1 cellular context compared by ENCODE assay signal in the genomic region with DNA sequence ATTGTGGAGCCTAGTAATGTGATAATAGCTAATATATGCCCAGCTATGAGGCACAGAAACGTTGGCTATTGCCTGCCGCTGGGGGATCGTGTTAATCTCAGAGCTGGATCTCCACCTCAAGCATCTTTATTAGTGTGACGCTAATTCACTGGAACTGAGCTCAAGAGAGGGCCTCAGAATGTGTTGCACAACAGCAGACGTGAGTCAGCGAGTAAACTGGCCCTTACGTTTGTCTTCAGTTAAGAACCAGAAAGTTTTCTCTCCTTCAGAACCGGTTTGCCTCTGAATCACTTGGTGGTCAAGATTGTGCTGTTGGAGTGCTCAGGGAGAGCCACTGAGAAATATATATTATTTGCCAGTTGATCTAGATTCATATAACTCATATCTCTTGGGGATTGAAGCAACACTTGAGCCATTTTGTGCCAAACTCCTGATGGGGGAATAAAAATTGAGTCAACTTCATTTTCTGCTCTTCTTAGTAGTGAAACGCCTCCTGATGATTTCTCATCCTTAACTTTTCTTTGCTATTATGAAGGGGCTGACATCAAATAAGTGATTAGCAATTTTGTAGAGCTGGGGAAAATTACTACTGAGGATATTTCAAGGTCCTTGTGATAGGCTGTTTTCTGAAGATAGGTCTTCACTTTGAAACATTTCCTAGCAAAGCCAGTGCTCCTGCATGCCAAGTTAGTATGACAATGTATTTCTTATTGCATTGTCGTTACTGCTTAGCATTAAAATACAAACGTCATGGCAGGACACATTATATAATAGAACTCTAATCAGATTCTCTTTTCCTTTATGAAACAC.
TF ChIP-seq lines count a peak whose summit lies in the region.

No MANE protein-coding gene starts in this region.

TF ChIP-seq in K562, 482 proteins besides CTCF, POLR2A, EP300 and RAD21 (continued from another document and continues in another):
- TF ChIP-seq, protein P1, sequence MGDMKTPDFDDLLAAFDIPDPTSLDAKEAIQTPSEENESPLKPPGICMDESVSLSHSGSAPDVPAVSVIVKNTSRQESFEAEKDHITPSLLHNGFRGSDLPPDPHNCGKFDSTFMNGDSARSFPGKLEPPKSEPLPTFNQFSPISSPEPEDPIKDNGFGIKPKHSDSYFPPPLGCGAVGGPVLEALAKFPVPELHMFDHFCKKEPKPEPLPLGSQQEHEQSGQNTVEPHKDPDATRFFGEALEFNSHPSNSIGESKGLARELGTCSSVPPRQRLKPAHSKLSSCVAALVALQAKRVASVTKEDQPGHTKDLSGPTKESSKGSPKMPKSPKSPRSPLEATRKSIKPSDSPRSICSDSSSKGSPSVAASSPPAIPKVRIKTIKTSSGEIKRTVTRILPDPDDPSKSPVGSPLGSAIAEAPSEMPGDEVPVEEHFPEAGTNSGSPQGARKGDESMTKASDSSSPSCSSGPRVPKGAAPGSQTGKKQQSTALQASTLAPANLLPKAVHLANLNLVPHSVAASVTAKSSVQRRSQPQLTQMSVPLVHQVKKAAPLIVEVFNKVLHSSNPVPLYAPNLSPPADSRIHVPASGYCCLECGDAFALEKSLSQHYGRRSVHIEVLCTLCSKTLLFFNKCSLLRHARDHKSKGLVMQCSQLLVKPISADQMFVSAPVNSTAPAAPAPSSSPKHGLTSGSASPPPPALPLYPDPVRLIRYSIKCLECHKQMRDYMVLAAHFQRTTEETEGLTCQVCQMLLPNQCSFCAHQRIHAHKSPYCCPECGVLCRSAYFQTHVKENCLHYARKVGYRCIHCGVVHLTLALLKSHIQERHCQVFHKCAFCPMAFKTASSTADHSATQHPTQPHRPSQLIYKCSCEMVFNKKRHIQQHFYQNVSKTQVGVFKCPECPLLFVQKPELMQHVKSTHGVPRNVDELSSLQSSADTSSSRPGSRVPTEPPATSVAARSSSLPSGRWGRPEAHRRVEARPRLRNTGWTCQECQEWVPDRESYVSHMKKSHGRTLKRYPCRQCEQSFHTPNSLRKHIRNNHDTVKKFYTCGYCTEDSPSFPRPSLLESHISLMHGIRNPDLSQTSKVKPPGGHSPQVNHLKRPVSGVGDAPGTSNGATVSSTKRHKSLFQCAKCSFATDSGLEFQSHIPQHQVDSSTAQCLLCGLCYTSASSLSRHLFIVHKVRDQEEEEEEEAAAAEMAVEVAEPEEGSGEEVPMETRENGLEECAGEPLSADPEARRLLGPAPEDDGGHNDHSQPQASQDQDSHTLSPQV (IDR thresholded peaks at IDR 0.05): peak; percentile 99
- TF ChIP-seq IFI16 (CRISPR knock-in tag; IDR thresholded peaks at IDR 0.05): no peak
- TF ChIP-seq MEIS2 (IDR thresholded peaks at IDR 0.05; ENCODE audit: partially characterized antibody): peak; percentile 36
- no peak for TF ChIP-seq SP2 (IDR thresholded peaks at IDR 0.05; ENCODE audit: extremely low read depth, low read depth, low read length, poor library complexity, severe bottlenecking)
- TF ChIP-seq SMAD3 (CRISPR knock-in tag; conservative IDR thresholded peaks at IDR 0.05): peak; percentile 87
- no peak for TF ChIP-seq SPI1 (IDR thresholded peaks at IDR 0.05; ENCODE audit: borderline replicate concordance, low read depth, low read length)
- TF ChIP-seq TRIM24 (IDR thresholded peaks at IDR 0.05): peak; percentile 57 to 81; a peak in 3 of 4 replicates
- no peak for TF ChIP-seq ZFP30 (CRISPR knock-in tag; IDR thresholded peaks at IDR 0.05; ENCODE audit: borderline replicate concordance)
- no peak for TF ChIP-seq SAP30 (IDR thresholded peaks at IDR 0.05; ENCODE audit: borderline replicate concordance, insufficient read depth, low read depth, low read length, poor library complexity, severe bottlenecking)
- TF ChIP-seq, protein P2, sequence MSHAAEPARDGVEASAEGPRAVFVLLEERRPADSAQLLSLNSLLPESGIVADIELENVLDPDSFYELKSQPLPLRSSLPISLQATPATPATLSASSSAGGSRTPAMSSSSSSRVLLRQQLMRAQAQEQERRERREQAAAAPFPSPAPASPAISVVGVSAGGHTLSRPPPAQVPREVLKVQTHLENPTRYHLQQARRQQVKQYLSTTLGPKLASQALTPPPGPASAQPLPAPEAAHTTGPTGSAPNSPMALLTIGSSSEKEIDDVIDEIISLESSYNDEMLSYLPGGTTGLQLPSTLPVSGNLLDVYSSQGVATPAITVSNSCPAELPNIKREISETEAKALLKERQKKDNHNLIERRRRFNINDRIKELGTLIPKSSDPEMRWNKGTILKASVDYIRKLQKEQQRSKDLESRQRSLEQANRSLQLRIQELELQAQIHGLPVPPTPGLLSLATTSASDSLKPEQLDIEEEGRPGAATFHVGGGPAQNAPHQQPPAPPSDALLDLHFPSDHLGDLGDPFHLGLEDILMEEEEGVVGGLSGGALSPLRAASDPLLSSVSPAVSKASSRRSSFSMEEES (CRISPR knock-in tag; IDR thresholded peaks at IDR 0.05): no peak
- no peak for TF ChIP-seq HES1 (IDR thresholded peaks at IDR 0.05; ENCODE audit: low read depth)
- no peak for TF ChIP-seq HMG20A (CRISPR knock-in tag; conservative IDR thresholded peaks at IDR 0.05)
- TF ChIP-seq MAZ (CRISPR knock-in tag; conservative IDR thresholded peaks at IDR 0.05 in 1 of 2, IDR thresholded peaks at IDR 0.05 in 1 of 2): peak; percentile 51 to 61; a peak in 2 of 4 replicates
- no peak for TF ChIP-seq YBX1 (IDR thresholded peaks at IDR 0.05)
- TF ChIP-seq ZNF23 (CRISPR knock-in tag; IDR thresholded peaks at IDR 0.05): no peak
- no peak for TF ChIP-seq ZBTB2 (IDR thresholded peaks at IDR 0.05)
- TF ChIP-seq SRSF7 (optimal IDR thresholded peaks at IDR 0.05; ENCODE audit: low read depth, low read length): no peak
- no peak for TF ChIP-seq ZFP36 (IDR thresholded peaks at IDR 0.05; ENCODE audit: low read depth, low read length, partially characterized antibody)
- peak; percentile 66; the same call in 1 of the 2 replicates for TF ChIP-seq ZNF316 (IDR thresholded peaks at IDR 0.05)
- no peak for TF ChIP-seq NFIX (CRISPR knock-in tag; IDR thresholded peaks at IDR 0.05; ENCODE audit: low read depth)
- no peak for TF ChIP-seq CHD4 (IDR thresholded peaks at IDR 0.05; ENCODE audit: insufficient read depth, insufficient replicate concordance, low read depth, low read length, poor library complexity, severe bottlenecking)
- 0 out of 2 replicates have a peak, but pooled peaks have one; percentile 38 for TF ChIP-seq ZBED1 (IDR thresholded peaks at IDR 0.05)
- peak; percentile 80 for TF ChIP-seq ATF7 (IDR thresholded peaks at IDR 0.05)
- no peak for TF ChIP-seq MXD1 (CRISPR knock-in tag; IDR thresholded peaks at IDR 0.05; ENCODE audit: borderline replicate concordance, poor library complexity, severe bottlenecking)
- no peak for TF ChIP-seq ZFX (CRISPR knock-in tag; IDR thresholded peaks at IDR 0.05)
- peak; percentile 60; the same call in 1 of the 2 replicates for TF ChIP-seq ZNF398 (CRISPR knock-in tag; IDR thresholded peaks at IDR 0.05)
- no peak for TF ChIP-seq SRSF9 (IDR thresholded peaks at IDR 0.05; ENCODE audit: borderline replicate concordance, low read depth, low read length)
- no peak for TF ChIP-seq GATAD2A (IDR thresholded peaks at IDR 0.05)
- TF ChIP-seq, protein P3, sequence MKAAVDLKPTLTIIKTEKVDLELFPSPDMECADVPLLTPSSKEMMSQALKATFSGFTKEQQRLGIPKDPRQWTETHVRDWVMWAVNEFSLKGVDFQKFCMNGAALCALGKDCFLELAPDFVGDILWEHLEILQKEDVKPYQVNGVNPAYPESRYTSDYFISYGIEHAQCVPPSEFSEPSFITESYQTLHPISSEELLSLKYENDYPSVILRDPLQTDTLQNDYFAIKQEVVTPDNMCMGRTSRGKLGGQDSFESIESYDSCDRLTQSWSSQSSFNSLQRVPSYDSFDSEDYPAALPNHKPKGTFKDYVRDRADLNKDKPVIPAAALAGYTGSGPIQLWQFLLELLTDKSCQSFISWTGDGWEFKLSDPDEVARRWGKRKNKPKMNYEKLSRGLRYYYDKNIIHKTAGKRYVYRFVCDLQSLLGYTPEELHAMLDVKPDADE (conservative IDR thresholded peaks at IDR 0.05; ENCODE audit: control insufficient read depth, low read depth, low read length): no peak
- TF ChIP-seq HCFC1 (IDR thresholded peaks at IDR 0.05; ENCODE audit: low read depth, low read length): no peak
- TF ChIP-seq CEBPB (tag; IDR thresholded peaks at IDR 0.05): peak; percentile 100
- peak; percentile 73 for TF ChIP-seq TEAD2 (tag; IDR thresholded peaks at IDR 0.05)
- peak; percentile 65; the same call in 1 of the 2 replicates for TF ChIP-seq RREB1 (CRISPR knock-in tag; IDR thresholded peaks at IDR 0.05)
- TF ChIP-seq RFX7 (CRISPR knock-in tag; IDR thresholded peaks at IDR 0.05): no peak
- no peak for TF ChIP-seq ZNF445 (CRISPR knock-in tag; IDR thresholded peaks at IDR 0.05; ENCODE audit: low read depth)
- TF ChIP-seq CHD2 (IDR thresholded peaks at IDR 0.05; ENCODE audit: low read depth, low read length): no peak
- no peak for TF ChIP-seq TFAP4 (CRISPR knock-in tag; IDR thresholded peaks at IDR 0.05; ENCODE audit: borderline replicate concordance)
- TF ChIP-seq FOS (IDR thresholded peaks at IDR 0.05; ENCODE audit: extremely low read depth, insufficient read length): peak; percentile 41
- no peak for TF ChIP-seq ZNF707 (CRISPR knock-in tag; conservative IDR thresholded peaks at IDR 0.05)
- no peak for TF ChIP-seq TCF7L2 (IDR thresholded peaks at IDR 0.05; ENCODE audit: low read depth, low read length)
- no peak for TF ChIP-seq BRD4 (IDR thresholded peaks at IDR 0.05)
